Comparison of ENCODE assay signal across 18 cellular contexts in genomic region chr3:151377768-151378385, GRCh38. TPM values are rescaled to one million over a fixed set of nuclear protein-coding genes. Genes with fewer than 3 reads are reported as not detected.
DNase-seq lines count a peak whose midpoint lies in the region; ATAC-seq, FAIRE-seq and TF ChIP-seq lines count a peak whose summit lies in the region.
"Had no signal": no experiment of that assay in that cellular context is flagged by ENCODE, and none has a peak within 500 bp of the region (broad histone marks: within the 10 kb centered on the region; RNA-seq: fewer than 3 reads in every experiment).

No MANE protein-coding gene starts in this region.

- peaks cover 14% of the 10 kb centered on the region for H3K4me1 Mint-ChIP-seq in endothelial cell (ENCODE audit: unreplicated experiment)

- H3K36me3 Mint-ChIP-seq in endothelial cell (ENCODE audit: low read depth, unreplicated experiment): no peaks in the 10 kb centered on the region

- ATAC-seq in GM18511 (IDR thresholded peaks at IDR 0.05; ENCODE audit: unreplicated experiment) (peak; percentile 76), GM21515 (IDR thresholded peaks at IDR 0.05; ENCODE audit: unreplicated experiment) (peak; percentile 67), HG03064 (IDR thresholded peaks at IDR 0.05; ENCODE audit: low read depth, unreplicated experiment) (peak; percentile 57), pancreas (no peak)

- H3K27ac ChIP-seq in pancreas: no peak overlapping the region
- H3K27ac ChIP-seq: skin epidermis had no signal

- no peak overlapping the region for H3K4me3 ChIP-seq in pancreas
- H3K4me3 ChIP-seq: MG63, skin epidermis had no signal

- no peak overlapping the region for H3K4me3 Mint-ChIP-seq in endothelial cell (ENCODE audit: unreplicated experiment)
- H3K4me3 Mint-ChIP-seq: dendritic cell treated with granulocyte-macrophage colony-stimulating factor and Interleukin-4, amounts not matched to agents 40 ng/mL and 50 ng/mL, for 4 days had no signal

- H3K9me3 ChIP-seq in pancreas: no peaks in the 10 kb centered on the region
- H3K9me3 ChIP-seq: MG63 had no signal

- no peaks in the 10 kb centered on the region for H3K27me3 ChIP-seq in pancreas
- H3K27me3 ChIP-seq: MG63 had no signal

- no peaks in the 10 kb centered on the region for H3K27me3 Mint-ChIP-seq in endothelial cell (ENCODE audit: unreplicated experiment)
- H3K27me3 Mint-ChIP-seq: dendritic cell treated with granulocyte-macrophage colony-stimulating factor and Interleukin-4, amounts not matched to agents 40 ng/mL and 50 ng/mL, for 4 days had no signal

- no peak for FAIRE-seq in pancreas (lab: Jason Lieb, UNC)

- TF ChIP-seq CTCF in endothelial cell (IDR thresholded peaks at IDR 0.05; ENCODE audit: unreplicated experiment) (no peak), pancreas (IDR thresholded peaks at IDR 0.05) (no peak)

- H3K36me3 ChIP-seq in pancreas: no peaks in the 10 kb centered on the region
- H3K36me3 ChIP-seq: MG63 had no signal

- peak overlapping the region; percentile 72 for H3K27ac Mint-ChIP-seq in endothelial cell (ENCODE audit: unreplicated experiment)
- H3K27ac Mint-ChIP-seq: dendritic cell treated with granulocyte-macrophage colony-stimulating factor and Interleukin-4, amounts not matched to agents 40 ng/mL and 50 ng/mL, for 4 days had no signal

- H3K4me1 ChIP-seq in pancreas: no peaks in the 10 kb centered on the region

- DNase-seq in endothelial cell (ENCODE audit: low spot score) (no peak), NCI-H82 (lab: John Stamatoyannopoulos, UW) (no peak), pancreas (no peak), activated gamma-delta T cell treated with Interleukin-2 at 50 U/mL for 16 hours (no peak), DMS53 (lab: John Stamatoyannopoulos, UW) (no peak)
- DNase-seq: activated CD4-positive, alpha-beta T cell treated with anti-CD3 and anti-CD28 coated beads for 1 hour; anterior cingulate cortex; DMS79; MG63; OCI-M1 had no signal

- H3K9me3 Mint-ChIP-seq in endothelial cell (ENCODE audit: unreplicated experiment): no peaks in the 10 kb centered on the region
- H3K9me3 Mint-ChIP-seq: dendritic cell treated with granulocyte-macrophage colony-stimulating factor and Interleukin-4, amounts not matched to agents 40 ng/mL and 50 ng/mL, for 4 days had no signal

- WGBS in pancreas, 2 donors: 83 to 87% methylated on average over 8 of the region's 8 CpGs

- intact Hi-C loops in pancreas (cut with DNase I): no loop called here

RNA-seq across cellular contexts. Expression of gene P2RY12, which starts 6.7 kb away (rescaled TPM):
- total RNA-seq in endothelial cell (ENCODE audit: unreplicated experiment): not detected
- 1 to 10 TPM in 1 of 6 donors, under 1 TPM in 4, not detected in 1; 0.19 to 3.0 (median 0.46) TPM for total RNA-seq in pancreas
- polyA plus RNA-seq in pancreas: under 1 TPM; 0.19 to 0.33 TPM
- total RNA-seq: HT1080, lung microvascular endothelial cell had no signal

RNA-seq across cellular contexts. Expression of gene P2RY13, which starts 48.5 kb away (rescaled TPM):
- not detected for total RNA-seq in endothelial cell (ENCODE audit: unreplicated experiment)
- total RNA-seq in pancreas: 1 to 10 TPM in 3 of 6 donors, under 1 TPM in 3; 0.08 to 1.9 (median 0.72) TPM
- under 1 TPM; 0.11 to 0.12 TPM for polyA plus RNA-seq in pancreas
- total RNA-seq: fibroblast of lung, HT1080, lung microvascular endothelial cell had no signal

Comparison
In these comparisons a context has a peak if more than half of its experiments do, and no peak if none do; other contexts are left out.
1. ATAC-seq: peak in GM18511 (single experiment), GM21515 (single experiment) and HG03064 (single experiment); none in pancreas (0 of 4).